1 cellular context compared by ENCODE assay signal in the genomic region with DNA sequence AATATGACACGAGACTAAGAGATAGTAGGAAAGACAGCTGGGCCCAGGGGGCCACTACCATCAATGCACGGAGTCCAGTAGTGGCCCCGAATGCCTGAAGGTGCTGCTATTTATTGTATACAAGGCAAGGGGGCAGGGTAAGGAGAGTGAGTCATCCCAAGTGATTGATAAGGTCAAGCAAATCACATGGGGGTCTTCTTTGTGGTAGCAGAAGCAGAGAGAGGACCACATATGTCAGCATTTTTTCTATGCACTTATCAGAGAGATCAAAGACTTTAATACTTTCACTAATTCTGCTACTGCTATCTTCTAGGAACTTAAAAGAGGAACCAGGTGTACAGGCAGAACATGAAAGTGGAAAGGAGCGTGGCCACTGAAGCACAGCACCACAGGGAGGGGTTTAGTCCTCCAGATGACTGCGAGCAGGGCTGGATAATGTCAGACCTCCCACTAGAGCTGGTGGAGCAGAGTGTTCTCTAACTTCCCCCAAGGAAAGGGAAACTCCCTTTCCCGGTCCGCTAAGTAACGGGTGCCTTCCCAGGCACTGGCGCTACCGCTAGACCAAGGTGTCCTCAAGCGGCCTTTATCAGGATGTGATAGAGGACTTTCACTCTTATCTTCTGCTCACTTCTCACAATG.
TF ChIP-seq lines count a peak whose summit lies in the region.

No MANE protein-coding gene starts in this region.

TF ChIP-seq in HepG2, 621 proteins besides CTCF, POLR2A, EP300 and RAD21 (continued from another document):
- TF ChIP-seq, protein P1, sequence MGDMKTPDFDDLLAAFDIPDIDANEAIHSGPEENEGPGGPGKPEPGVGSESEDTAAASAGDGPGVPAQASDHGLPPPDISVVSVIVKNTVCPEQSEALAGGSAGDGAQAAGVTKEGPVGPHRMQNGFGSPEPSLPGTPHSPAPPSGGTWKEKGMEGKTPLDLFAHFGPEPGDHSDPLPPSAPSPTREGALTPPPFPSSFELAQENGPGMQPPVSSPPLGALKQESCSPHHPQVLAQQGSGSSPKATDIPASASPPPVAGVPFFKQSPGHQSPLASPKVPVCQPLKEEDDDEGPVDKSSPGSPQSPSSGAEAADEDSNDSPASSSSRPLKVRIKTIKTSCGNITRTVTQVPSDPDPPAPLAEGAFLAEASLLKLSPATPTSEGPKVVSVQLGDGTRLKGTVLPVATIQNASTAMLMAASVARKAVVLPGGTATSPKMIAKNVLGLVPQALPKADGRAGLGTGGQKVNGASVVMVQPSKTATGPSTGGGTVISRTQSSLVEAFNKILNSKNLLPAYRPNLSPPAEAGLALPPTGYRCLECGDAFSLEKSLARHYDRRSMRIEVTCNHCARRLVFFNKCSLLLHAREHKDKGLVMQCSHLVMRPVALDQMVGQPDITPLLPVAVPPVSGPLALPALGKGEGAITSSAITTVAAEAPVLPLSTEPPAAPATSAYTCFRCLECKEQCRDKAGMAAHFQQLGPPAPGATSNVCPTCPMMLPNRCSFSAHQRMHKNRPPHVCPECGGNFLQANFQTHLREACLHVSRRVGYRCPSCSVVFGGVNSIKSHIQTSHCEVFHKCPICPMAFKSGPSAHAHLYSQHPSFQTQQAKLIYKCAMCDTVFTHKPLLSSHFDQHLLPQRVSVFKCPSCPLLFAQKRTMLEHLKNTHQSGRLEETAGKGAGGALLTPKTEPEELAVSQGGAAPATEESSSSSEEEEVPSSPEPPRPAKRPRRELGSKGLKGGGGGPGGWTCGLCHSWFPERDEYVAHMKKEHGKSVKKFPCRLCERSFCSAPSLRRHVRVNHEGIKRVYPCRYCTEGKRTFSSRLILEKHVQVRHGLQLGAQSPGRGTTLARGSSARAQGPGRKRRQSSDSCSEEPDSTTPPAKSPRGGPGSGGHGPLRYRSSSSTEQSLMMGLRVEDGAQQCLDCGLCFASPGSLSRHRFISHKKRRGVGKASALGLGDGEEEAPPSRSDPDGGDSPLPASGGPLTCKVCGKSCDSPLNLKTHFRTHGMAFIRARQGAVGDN (CRISPR knock-in tag; IDR thresholded peaks at IDR 0.05) = peak; percentile 18; the same call in 1 of the 2 replicates
- TF ChIP-seq, protein P2, sequence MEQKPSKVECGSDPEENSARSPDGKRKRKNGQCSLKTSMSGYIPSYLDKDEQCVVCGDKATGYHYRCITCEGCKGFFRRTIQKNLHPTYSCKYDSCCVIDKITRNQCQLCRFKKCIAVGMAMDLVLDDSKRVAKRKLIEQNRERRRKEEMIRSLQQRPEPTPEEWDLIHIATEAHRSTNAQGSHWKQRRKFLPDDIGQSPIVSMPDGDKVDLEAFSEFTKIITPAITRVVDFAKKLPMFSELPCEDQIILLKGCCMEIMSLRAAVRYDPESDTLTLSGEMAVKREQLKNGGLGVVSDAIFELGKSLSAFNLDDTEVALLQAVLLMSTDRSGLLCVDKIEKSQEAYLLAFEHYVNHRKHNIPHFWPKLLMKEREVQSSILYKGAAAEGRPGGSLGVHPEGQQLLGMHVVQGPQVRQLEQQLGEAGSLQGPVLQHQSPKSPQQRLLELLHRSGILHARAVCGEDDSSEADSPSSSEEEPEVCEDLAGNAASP (CRISPR knock-in tag; IDR thresholded peaks at IDR 0.05; ENCODE audit: borderline replicate concordance) = peak; percentile 30; the same call in 1 of the 2 replicates
- TF ChIP-seq MAFF (IDR thresholded peaks at IDR 0.05; ENCODE audit: low read depth, low read length) = peak; percentile 42; the same call in 1 of the 2 replicates
- TF ChIP-seq MAFK (conservative IDR thresholded peaks at IDR 0.05 in 1 of 2, IDR thresholded peaks at IDR 0.05 in 1 of 2; ENCODE audit: low read length in 2 of 2) = peak; percentile 50 to 71
